1 cellular context compared by ENCODE assay signal in the genomic region with DNA sequence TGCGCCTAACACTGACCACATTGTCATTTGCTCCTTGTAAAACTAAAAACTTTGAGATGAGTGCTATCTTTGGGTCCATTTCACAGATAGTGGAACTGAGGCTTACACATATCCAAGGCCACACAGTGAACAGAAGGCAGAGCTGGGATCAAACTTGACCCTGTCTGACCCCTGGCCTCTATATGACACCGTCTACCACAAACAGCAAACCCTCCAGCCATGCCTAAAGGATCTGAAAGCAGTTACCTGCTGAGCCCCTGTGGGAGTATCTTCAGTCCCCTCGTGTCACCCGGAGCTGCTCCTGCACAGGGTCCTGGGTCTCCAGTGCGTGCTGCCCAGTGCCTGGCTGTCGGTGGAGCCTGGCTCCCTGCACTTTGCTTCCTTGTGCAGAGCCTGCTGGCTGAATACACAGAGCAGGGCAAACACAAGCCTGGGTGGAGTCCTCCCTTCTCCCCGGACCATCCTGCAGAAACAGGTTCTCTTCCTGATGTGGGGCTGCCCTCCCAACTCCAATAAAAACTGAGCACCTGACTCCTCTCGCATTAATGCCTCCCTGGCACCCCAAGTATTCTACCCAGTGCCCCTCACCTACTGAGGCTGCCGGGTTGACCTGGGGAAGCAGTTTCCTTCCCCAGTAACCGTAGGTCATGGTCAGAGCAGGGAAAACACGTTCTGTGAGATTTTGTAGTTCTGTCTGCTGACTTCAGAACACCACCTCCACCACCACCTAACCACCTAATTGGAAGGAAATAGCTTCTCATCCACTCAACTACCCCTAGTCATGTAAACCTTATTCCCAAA.
A peak's percentile ranks its signal among the peaks of the same experiment; 100 is the strongest.
TF ChIP-seq lines count a peak whose summit lies in the region.

A gene with protein sequence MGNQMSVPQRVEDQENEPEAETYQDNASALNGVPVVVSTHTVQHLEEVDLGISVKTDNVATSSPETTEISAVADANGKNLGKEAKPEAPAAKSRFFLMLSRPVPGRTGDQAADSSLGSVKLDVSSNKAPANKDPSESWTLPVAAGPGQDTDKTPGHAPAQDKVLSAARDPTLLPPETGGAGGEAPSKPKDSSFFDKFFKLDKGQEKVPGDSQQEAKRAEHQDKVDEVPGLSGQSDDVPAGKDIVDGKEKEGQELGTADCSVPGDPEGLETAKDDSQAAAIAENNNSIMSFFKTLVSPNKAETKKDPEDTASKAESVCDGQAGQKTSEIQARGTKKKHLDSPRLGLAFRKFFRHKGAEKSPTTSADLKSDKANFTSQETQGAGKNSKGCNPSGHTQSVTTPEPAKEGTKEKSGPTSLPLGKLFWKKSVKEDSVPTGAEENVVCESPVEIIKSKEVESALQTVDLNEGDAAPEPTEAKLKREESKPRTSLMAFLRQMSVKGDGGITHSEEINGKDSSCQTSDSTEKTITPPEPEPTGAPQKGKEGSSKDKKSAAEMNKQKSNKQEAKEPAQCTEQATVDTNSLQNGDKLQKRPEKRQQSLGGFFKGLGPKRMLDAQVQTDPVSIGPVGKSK (minus strand): TSS at position 408 of the 801 bp plus-strand sequence. CDS start 11,876 bp downstream, outside the sequence.

TF ChIP-seq in HepG2, 621 proteins besides CTCF, POLR2A, EP300 and RAD21 (continued from another document):
- TF ChIP-seq, protein P1, sequence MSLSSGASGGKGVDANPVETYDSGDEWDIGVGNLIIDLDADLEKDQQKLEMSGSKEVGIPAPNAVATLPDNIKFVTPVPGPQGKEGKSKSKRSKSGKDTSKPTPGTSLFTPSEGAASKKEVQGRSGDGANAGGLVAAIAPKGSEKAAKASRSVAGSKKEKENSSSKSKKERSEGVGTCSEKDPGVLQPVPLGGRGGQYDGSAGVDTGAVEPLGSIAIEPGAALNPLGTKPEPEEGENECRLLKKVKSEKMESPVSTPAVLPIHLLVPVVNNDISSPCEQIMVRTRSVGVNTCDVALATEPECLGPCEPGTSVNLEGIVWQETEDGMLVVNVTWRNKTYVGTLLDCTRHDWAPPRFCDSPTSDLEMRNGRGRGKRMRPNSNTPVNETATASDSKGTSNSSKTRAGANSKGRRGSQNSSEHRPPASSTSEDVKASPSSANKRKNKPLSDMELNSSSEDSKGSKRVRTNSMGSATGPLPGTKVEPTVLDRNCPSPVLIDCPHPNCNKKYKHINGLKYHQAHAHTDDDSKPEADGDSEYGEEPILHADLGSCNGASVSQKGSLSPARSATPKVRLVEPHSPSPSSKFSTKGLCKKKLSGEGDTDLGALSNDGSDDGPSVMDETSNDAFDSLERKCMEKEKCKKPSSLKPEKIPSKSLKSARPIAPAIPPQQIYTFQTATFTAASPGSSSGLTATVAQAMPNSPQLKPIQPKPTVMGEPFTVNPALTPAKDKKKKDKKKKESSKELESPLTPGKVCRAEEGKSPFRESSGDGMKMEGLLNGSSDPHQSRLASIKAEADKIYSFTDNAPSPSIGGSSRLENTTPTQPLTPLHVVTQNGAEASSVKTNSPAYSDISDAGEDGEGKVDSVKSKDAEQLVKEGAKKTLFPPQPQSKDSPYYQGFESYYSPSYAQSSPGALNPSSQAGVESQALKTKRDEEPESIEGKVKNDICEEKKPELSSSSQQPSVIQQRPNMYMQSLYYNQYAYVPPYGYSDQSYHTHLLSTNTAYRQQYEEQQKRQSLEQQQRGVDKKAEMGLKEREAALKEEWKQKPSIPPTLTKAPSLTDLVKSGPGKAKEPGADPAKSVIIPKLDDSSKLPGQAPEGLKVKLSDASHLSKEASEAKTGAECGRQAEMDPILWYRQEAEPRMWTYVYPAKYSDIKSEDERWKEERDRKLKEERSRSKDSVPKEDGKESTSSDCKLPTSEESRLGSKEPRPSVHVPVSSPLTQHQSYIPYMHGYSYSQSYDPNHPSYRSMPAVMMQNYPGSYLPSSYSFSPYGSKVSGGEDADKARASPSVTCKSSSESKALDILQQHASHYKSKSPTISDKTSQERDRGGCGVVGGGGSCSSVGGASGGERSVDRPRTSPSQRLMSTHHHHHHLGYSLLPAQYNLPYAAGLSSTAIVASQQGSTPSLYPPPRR (CRISPR knock-in tag; IDR thresholded peaks at IDR 0.05; ENCODE audit: borderline replicate concordance): peak; percentile 64; the same call in 1 of the 2 replicates
- TF ChIP-seq CBX5 (CRISPR knock-in tag; IDR thresholded peaks at IDR 0.05; ENCODE audit: borderline replicate concordance) (peak; percentile 51; the same call in 1 of the 2 replicates), RBFOX2 (IDR thresholded peaks at IDR 0.05; ENCODE audit: low read depth, low read length) (no peak), ZFP41 (CRISPR knock-in tag; IDR thresholded peaks at IDR 0.05; ENCODE audit: borderline replicate concordance) (peak; percentile 57; the same call in 1 of the 2 replicates), ZNF567 (CRISPR knock-in tag; IDR thresholded peaks at IDR 0.05; ENCODE audit: borderline replicate concordance) (0 out of 2 replicates have a peak, but pooled peaks have one; percentile 37), ZNF598 (CRISPR knock-in tag; IDR thresholded peaks at IDR 0.05; ENCODE audit: borderline replicate concordance) (peak; percentile 75; the same call in 1 of the 2 replicates), NRL (CRISPR knock-in tag; IDR thresholded peaks at IDR 0.05; ENCODE audit: borderline replicate concordance) (peak; percentile 94), RXRB (CRISPR knock-in tag; IDR thresholded peaks at IDR 0.05; ENCODE audit: borderline replicate concordance) (peak; percentile 79), MEIS1 (CRISPR knock-in tag; IDR thresholded peaks at IDR 0.05; ENCODE audit: borderline replicate concordance) (peak; percentile 71; the same call in 1 of the 2 replicates), ZNF251 (CRISPR knock-in tag; IDR thresholded peaks at IDR 0.05) (no peak), ZNF12 (CRISPR knock-in tag; IDR thresholded peaks at IDR 0.05) (0 out of 2 replicates have a peak, but pooled peaks have one; percentile 36), ZNF33B (CRISPR knock-in tag; IDR thresholded peaks at IDR 0.05) (0 out of 2 replicates have a peak, but pooled peaks have one; percentile 26), POLR2G (IDR thresholded peaks at IDR 0.05; ENCODE audit: low read depth, low read length) (0 out of 2 replicates have a peak, but pooled peaks have one; percentile 23), CREB1 (IDR thresholded peaks at IDR 0.05) (no peak), CREB1 (CRISPR knock-in tag; IDR thresholded peaks at IDR 0.05) (no peak), ZNF136 (CRISPR knock-in tag; IDR thresholded peaks at IDR 0.05; ENCODE audit: low read depth) (peak; percentile 82; the same call in 1 of the 2 replicates), ZNF543 (CRISPR knock-in tag; IDR thresholded peaks at IDR 0.05) (peak; percentile 30; the same call in 1 of the 2 replicates), KDM3A (CRISPR knock-in tag; IDR thresholded peaks at IDR 0.05; ENCODE audit: low read depth) (0 out of 2 replicates have a peak, but pooled peaks have one; percentile 67), FOXA1 (IDR thresholded peaks at IDR 0.05) (no peak), FOXA1 (CRISPR knock-in tag; IDR thresholded peaks at IDR 0.05) (peak; percentile 80), ADNP (CRISPR knock-in tag; IDR thresholded peaks at IDR 0.05) (peak; percentile 99)
- TF ChIP-seq, protein P2, sequence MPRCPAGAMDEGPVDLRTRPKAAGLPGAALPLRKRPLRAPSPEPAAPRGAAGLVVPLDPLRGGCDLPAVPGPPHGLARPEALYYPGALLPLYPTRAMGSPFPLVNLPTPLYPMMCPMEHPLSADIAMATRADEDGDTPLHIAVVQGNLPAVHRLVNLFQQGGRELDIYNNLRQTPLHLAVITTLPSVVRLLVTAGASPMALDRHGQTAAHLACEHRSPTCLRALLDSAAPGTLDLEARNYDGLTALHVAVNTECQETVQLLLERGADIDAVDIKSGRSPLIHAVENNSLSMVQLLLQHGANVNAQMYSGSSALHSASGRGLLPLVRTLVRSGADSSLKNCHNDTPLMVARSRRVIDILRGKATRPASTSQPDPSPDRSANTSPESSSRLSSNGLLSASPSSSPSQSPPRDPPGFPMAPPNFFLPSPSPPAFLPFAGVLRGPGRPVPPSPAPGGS (CRISPR knock-in tag; IDR thresholded peaks at IDR 0.05): peak; percentile 55; the same call in 1 of the 2 replicates
- TF ChIP-seq, protein P3, sequence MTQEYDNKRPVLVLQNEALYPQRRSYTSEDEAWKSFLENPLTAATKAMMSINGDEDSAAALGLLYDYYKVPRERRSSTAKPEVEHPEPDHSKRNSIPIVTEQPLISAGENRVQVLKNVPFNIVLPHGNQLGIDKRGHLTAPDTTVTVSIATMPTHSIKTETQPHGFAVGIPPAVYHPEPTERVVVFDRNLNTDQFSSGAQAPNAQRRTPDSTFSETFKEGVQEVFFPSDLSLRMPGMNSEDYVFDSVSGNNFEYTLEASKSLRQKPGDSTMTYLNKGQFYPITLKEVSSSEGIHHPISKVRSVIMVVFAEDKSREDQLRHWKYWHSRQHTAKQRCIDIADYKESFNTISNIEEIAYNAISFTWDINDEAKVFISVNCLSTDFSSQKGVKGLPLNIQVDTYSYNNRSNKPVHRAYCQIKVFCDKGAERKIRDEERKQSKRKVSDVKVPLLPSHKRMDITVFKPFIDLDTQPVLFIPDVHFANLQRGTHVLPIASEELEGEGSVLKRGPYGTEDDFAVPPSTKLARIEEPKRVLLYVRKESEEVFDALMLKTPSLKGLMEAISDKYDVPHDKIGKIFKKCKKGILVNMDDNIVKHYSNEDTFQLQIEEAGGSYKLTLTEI (CRISPR knock-in tag; conservative IDR thresholded peaks at IDR 0.05): no peak
- TF ChIP-seq, protein P4, sequence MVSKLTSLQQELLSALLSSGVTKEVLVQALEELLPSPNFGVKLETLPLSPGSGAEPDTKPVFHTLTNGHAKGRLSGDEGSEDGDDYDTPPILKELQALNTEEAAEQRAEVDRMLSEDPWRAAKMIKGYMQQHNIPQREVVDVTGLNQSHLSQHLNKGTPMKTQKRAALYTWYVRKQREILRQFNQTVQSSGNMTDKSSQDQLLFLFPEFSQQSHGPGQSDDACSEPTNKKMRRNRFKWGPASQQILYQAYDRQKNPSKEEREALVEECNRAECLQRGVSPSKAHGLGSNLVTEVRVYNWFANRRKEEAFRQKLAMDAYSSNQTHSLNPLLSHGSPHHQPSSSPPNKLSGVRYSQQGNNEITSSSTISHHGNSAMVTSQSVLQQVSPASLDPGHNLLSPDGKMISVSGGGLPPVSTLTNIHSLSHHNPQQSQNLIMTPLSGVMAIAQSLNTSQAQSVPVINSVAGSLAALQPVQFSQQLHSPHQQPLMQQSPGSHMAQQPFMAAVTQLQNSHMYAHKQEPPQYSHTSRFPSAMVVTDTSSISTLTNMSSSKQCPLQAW (CRISPR knock-in tag; IDR thresholded peaks at IDR 0.05): peak; percentile 84
- TF ChIP-seq, protein P5, sequence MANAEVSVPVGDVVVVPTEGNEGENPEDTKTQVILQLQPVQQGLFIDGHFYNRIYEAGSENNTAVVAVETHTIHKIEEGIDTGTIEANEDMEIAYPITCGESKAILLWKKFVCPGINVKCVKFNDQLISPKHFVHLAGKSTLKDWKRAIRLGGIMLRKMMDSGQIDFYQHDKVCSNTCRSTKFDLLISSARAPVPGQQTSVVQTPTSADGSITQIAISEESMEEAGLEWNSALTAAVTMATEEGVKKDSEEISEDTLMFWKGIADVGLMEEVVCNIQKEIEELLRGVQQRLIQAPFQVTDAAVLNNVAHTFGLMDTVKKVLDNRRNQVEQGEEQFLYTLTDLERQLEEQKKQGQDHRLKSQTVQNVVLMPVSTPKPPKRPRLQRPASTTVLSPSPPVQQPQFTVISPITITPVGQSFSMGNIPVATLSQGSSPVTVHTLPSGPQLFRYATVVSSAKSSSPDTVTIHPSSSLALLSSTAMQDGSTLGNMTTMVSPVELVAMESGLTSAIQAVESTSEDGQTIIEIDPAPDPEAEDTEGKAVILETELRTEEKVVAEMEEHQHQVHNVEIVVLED (CRISPR knock-in tag; IDR thresholded peaks at IDR 0.05; ENCODE audit: borderline replicate concordance): peak; percentile 31; the same call in 1 of the 2 replicates
TF ChIP-seq in HepG2: peak in this region for 185.
